Comparison of ENCODE assay signal across 22 cellular contexts in the genomic region with DNA sequence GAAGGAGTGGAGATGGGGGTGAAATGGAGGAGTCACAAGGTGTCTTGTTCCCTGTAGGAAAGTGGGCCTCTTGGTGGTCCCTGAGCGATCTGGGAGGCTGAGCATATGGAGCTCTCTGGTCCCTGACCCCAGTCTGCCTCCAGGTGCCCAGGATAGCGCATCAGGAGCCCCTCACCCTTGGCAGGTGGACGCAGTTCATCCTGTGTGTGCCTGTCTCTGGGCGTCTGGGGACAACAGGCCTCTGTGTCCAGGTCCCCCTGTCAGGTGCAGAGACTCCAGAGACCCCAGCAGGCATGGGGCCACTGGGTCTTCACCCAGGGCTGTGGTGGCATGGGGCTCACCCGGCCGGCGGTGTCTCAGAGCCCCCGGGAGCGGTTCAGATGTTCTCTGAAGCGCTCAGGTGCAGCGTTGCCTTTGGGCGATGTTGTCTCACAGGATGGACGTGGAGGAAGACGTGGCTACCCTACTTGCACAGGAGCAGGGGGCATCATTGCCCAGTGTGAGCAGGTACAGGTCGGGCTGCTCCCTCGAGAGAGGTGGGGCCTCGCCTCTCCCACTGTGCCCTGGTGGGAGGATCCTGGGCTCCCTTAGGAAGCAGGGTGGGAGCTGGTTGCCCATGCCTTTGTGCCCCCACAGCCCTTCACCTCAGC. TPM values are rescaled to one million over a fixed set of nuclear protein-coding genes. Genes with fewer than 3 reads are reported as not detected.
DNase-seq lines count a peak whose midpoint lies in the region; ATAC-seq and TF ChIP-seq lines count a peak whose summit lies in the region.
"Had no signal": no experiment of that assay in that cellular context is flagged by ENCODE, and none has a peak within 500 bp of the region (broad histone marks: within the 10 kb centered on the region; RNA-seq: fewer than 3 reads in every experiment).

No MANE protein-coding gene starts in this region.

- H3K4me3 ChIP-seq in stomach, result no peak overlapping the region
- H3K4me3 ChIP-seq: GM23338, MG63, PC-9, SJSA1 had no signal

- no peaks in the 10 kb centered on the region for H3K36me3 Mint-ChIP-seq in activated CD4-positive, alpha-beta T cell treated with anti-CD3 and anti-CD28 coated beads for 36 hours (ENCODE audit: low read depth)
- H3K36me3 Mint-ChIP-seq in activated CD4-positive, alpha-beta T cell treated with anti-CD3 and anti-CD28 coated beads, Interleukin-2, amount 10 ng/mL, durations not matched to agents 24 days and 14 days (ENCODE audit: low read depth), result no peaks in the 10 kb centered on the region
- H3K36me3 Mint-ChIP-seq: CD4-positive, CD25-positive, alpha-beta regulatory T cell had no signal

- peak; percentile 1 for DNase-seq in activated CD4-positive, alpha-beta T cell treated with anti-CD3 and anti-CD28 coated beads for 36 hours
- no peak for DNase-seq in activated CD4-positive, alpha-beta T cell treated with anti-CD3 and anti-CD28 coated beads, Interleukin-2, amount 10 ng/mL, durations not matched to agents 24 days and 14 days
- DNase-seq in cardiac septum (ENCODE audit: low spot score) (peak; percentile 58), left cardiac atrium (no peak), mesenteric fat pad (ENCODE audit: low spot score) (peak; percentile 82), stomach (peak; percentile 20), KG1 (lab: John Stamatoyannopoulos, UW) (no peak)
- DNase-seq: CD4-positive, CD25-positive, alpha-beta regulatory T cell; H9; KBM-7; MG63; NCI-H1105 treated with DMSO at 0.1 percent for 48 hours; NCI-H146; NCI-H1930; NCI-H2107; NCI-H2227 treated with DMSO at 0.1 percent for 48 hours; NCI-H526 treated with DMSO at 0.1 percent for 48 hours; PC-9 had no signal

- no peaks in the 10 kb centered on the region for H3K9me3 Mint-ChIP-seq in activated CD4-positive, alpha-beta T cell treated with anti-CD3 and anti-CD28 coated beads for 36 hours (ENCODE audit: low read depth)
- H3K9me3 Mint-ChIP-seq in activated CD4-positive, alpha-beta T cell treated with anti-CD3 and anti-CD28 coated beads, Interleukin-2, amount 10 ng/mL, durations not matched to agents 24 days and 14 days, result no peaks in the 10 kb centered on the region
- H3K9me3 Mint-ChIP-seq: CD4-positive, CD25-positive, alpha-beta regulatory T cell had no signal

- POLR2A ChIA-PET in activated CD4-positive, alpha-beta T cell treated with anti-CD3 and anti-CD28 coated beads for 36 hours (lab: Charles Lee), result no interaction called here

- no peaks in the 10 kb centered on the region for H3K27me3 Mint-ChIP-seq in activated CD4-positive, alpha-beta T cell treated with anti-CD3 and anti-CD28 coated beads for 36 hours
- H3K27me3 Mint-ChIP-seq in activated CD4-positive, alpha-beta T cell treated with anti-CD3 and anti-CD28 coated beads, Interleukin-2, amount 10 ng/mL, durations not matched to agents 24 days and 14 days, result no peaks in the 10 kb centered on the region
- H3K27me3 Mint-ChIP-seq: CD4-positive, CD25-positive, alpha-beta regulatory T cell had no signal

- TF ChIP-seq EP300 in stomach (IDR thresholded peaks at IDR 0.05), result no peak

- H3K4me1 ChIP-seq in stomach, result no peaks in the 10 kb centered on the region
- H3K4me1 ChIP-seq: SJSA1 had no signal

- no peaks in the 10 kb centered on the region for H3K36me3 ChIP-seq in stomach
- H3K36me3 ChIP-seq: MG63, SJSA1 had no signal

- intact Hi-C loops in activated CD4-positive, alpha-beta T cell treated with anti-CD3 and anti-CD28 coated beads for 36 hours (cut with DNase I, micrococcal nuclease), result no loop called here
- intact Hi-C loops in activated CD4-positive, alpha-beta T cell treated with anti-CD3 and anti-CD28 coated beads, Interleukin-2, amount 10 ng/mL, durations not matched to agents 24 days and 14 days (cut with micrococcal nuclease), result no loop called here
- intact Hi-C loops in cardiac septum (cut with DNase I), result no loop called here
- intact Hi-C loops in left cardiac atrium (cut with DNase I), result no loop called here
- intact Hi-C loops in stomach (cut with DNase I; ENCODE audit: low total_unique reads), result no loop called here

- TF ChIP-seq CTCF in stomach (IDR thresholded peaks at IDR 0.05), result no peak

- H3K4me3 Mint-ChIP-seq in activated CD4-positive, alpha-beta T cell treated with anti-CD3 and anti-CD28 coated beads for 36 hours, result no peak overlapping the region
- H3K4me3 Mint-ChIP-seq in activated CD4-positive, alpha-beta T cell treated with anti-CD3 and anti-CD28 coated beads, Interleukin-2, amount 10 ng/mL, durations not matched to agents 24 days and 14 days, result no peak overlapping the region
- H3K4me3 Mint-ChIP-seq: CD4-positive, CD25-positive, alpha-beta regulatory T cell; GM23338; H9 had no signal

- H3K27ac Mint-ChIP-seq in activated CD4-positive, alpha-beta T cell treated with anti-CD3 and anti-CD28 coated beads for 36 hours, result no peak overlapping the region
- no peak overlapping the region for H3K27ac Mint-ChIP-seq in activated CD4-positive, alpha-beta T cell treated with anti-CD3 and anti-CD28 coated beads, Interleukin-2, amount 10 ng/mL, durations not matched to agents 24 days and 14 days
- H3K27ac Mint-ChIP-seq: CD4-positive, CD25-positive, alpha-beta regulatory T cell; GM23338; H9 had no signal

- H3K4me1 Mint-ChIP-seq in activated CD4-positive, alpha-beta T cell treated with anti-CD3 and anti-CD28 coated beads for 36 hours, result no peaks in the 10 kb centered on the region
- H3K4me1 Mint-ChIP-seq in activated CD4-positive, alpha-beta T cell treated with anti-CD3 and anti-CD28 coated beads, Interleukin-2, amount 10 ng/mL, durations not matched to agents 24 days and 14 days, result no peaks in the 10 kb centered on the region
- H3K4me1 Mint-ChIP-seq: GM23338, H9 had no signal

- no peaks in the 10 kb centered on the region for H3K27me3 ChIP-seq in stomach
- H3K27me3 ChIP-seq: MG63, SJSA1 had no signal

- ATAC-seq in activated CD4-positive, alpha-beta T cell treated with anti-CD3 and anti-CD28 coated beads for 36 hours, result no peak
- ATAC-seq in left cardiac atrium (no peak), HG03457 (IDR thresholded peaks at IDR 0.05; ENCODE audit: unreplicated experiment) (no peak)
- ATAC-seq: GM23338, Right ventricle myocardium inferior had no signal

- CTCF ChIA-PET in activated CD4-positive, alpha-beta T cell treated with anti-CD3 and anti-CD28 coated beads for 36 hours (lab: Charles Lee), result interaction anchor here (0.8 kb wide), 1 partner anchor 11 kb away, joined by 5 read pairs; no protein-coding TSS in a partner anchor

- TF ChIP-seq POLR2A in stomach (IDR thresholded peaks at IDR 0.05), result no peak

- no peak overlapping the region for H3K27ac ChIP-seq in stomach
- H3K27ac ChIP-seq: PC-9, SJSA1 had no signal

- no peaks in the 10 kb centered on the region for H3K9me3 ChIP-seq in stomach
- H3K9me3 ChIP-seq: MG63, SJSA1 had no signal

- WGBS in stomach, 5 donors, result 71 to 96% (median 85%) methylated on average over 3 to 17 of the region's 17 CpGs

RNA-seq across cellular contexts. Expression of a gene that starts 58.1 kb away (rescaled TPM):
- 100 to 1,000 TPM; 362 to 416 TPM for total RNA-seq in activated CD4-positive, alpha-beta T cell treated with anti-CD3 and anti-CD28 coated beads for 36 hours
- total RNA-seq in activated CD4-positive, alpha-beta T cell treated with anti-CD3 and anti-CD28 coated beads, Interleukin-2, amount 10 ng/mL, durations not matched to agents 24 days and 14 days, result 283 and 291 TPM in 2 replicates
- total RNA-seq in cardiac septum, result 95.4 TPM
- 100 to 1,000 TPM; 183 to 310 TPM for total RNA-seq in left cardiac atrium
- 385 TPM for total RNA-seq in mesenteric fat pad
- total RNA-seq in stomach, result 100 to 1,000 TPM; 167 to 609 (median 275) TPM
- polyA plus RNA-seq in stomach, result 100 to 1,000 TPM; 185 to 475 (median 427) TPM

Comparison
In these comparisons a context has a peak if more than half of its experiments do, and no peak if none do; other contexts are left out.
1. DNase-seq: peak in activated CD4-positive, alpha-beta T cell treated with anti-CD3 and anti-CD28 coated beads for 36 hours (single experiment), cardiac septum (single experiment), mesenteric fat pad (single experiment) and stomach (single experiment); none in activated CD4-positive, alpha-beta T cell treated with anti-CD3 and anti-CD28 coated beads, Interleukin-2, amount 10 ng/mL, durations not matched to agents 24 days and 14 days (single experiment), left cardiac atrium (single experiment) and KG1 (single experiment).